ENCODE assay signal across 14 cellular contexts in the genomic region with DNA sequence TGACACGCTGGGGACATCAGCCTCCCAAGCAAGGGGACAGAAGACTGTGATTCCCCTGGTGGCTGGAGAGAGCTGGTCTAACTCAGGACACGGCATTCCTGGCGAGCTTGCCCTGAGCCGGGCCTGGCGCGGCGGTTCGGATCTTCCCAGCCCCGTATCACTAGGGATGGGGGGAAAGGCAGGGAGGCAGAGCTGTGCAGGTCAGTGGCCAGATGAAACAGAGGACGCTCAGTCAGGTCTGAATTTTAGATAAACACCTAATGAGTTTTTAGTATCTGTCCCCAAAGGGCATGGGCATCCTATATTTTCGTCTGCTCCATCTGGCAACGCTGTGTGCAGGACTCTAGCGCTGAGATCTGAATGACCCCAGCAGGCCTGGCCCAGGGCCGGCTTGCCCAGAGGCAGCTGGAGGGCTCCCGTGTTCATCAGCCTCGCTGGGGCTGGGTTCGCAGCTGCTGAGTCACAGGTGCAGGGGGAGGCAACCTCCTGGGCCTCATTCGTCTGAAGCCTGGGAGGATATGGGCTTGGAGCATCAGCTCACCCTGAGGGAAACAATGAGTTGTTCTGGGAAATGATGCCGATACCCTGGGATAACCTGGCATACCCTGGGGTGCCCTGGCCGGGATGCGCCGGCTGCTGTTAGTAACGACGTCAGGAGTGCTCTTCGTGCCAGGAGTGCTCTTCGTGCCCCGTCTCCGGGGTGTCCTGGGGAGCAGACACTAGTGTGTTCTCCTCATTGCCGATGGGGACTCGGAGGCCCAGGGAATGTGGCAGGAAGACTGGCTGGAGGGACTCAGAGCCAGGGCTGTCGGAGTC. TPM values are rescaled to one million over a fixed set of nuclear protein-coding genes. Genes with fewer than 3 reads are reported as not detected.
DNase-seq lines count a peak whose midpoint lies in the region; TF ChIP-seq lines count a peak whose summit lies in the region.
"Had no signal": no experiment of that assay in that cellular context is flagged by ENCODE, and none has a peak within 500 bp of the region (broad histone marks: within the 10 kb centered on the region; RNA-seq: fewer than 3 reads in every experiment).

No MANE protein-coding gene starts in this region.

- H3K4me3 ChIP-seq in skeletal muscle cell (ENCODE audit: low read depth, low read length), result no peak overlapping the region
- H3K4me3 ChIP-seq: dorsolateral prefrontal cortex, gastroesophageal sphincter, suprapubic skin had no signal

- no peaks in the 10 kb centered on the region for H3K36me3 Mint-ChIP-seq in type B pancreatic cell

- peaks cover 4% of the 10 kb centered on the region for H3K4me1 Mint-ChIP-seq in type B pancreatic cell (ENCODE audit: unreplicated experiment)
- H3K4me1 Mint-ChIP-seq: T-cell had no signal

- DNase-seq in activated effector memory CD4-positive, alpha-beta T cell treated with anti-CD3 and anti-CD28 coated beads, Interleukin-2, amount 50 U/mL, for 16 hours, result peak; percentile 47
- DNase-seq in activated effector memory CD4-positive, alpha-beta T cell treated with Interleukin-2 at 50 U/mL for 16 hours, result no peak
- DNase-seq in NCI-H69 (lab: John Stamatoyannopoulos, UW), result peak; percentile 48
- DNase-seq in erythroblast (lab: John Stamatoyannopoulos, UW), result peak; percentile 24 to 40
- peak; percentile 4 for DNase-seq in skeletal muscle cell (ENCODE audit: low read depth)
- DNase-seq in NOMO-1 treated with dmso at 0.1 percent for 144 hours (lab: John Stamatoyannopoulos, UW; ENCODE audit: unreplicated experiment), result no peak
- no peak for DNase-seq in GM13977 (ENCODE audit: low spot score)
- DNase-seq in type B pancreatic cell (ENCODE audit: extremely low spot score, unreplicated experiment), result no peak
- DNase-seq: activated CD4-positive, alpha-beta memory T cell treated with anti-CD3 and anti-CD28 coated beads, Interleukin-2, amount 10 ng/mL, durations not matched to agents 7 days and 5 days; NCI-H526; T-cell had no signal

- in situ Hi-C loops in GM13977 (cut with MboI; ENCODE audit: low pct_unique_long_range_greater_than_20kb, low sequenced_read_pairs, unreplicated experiment), result no loop called here

- no peaks in the 10 kb centered on the region for H3K9me3 Mint-ChIP-seq in type B pancreatic cell

- no peak for TF ChIP-seq CTCF in GM13977 (IDR thresholded peaks at IDR 0.05; ENCODE audit: extremely low read depth, insufficient read depth, missing control alignments)
- TF ChIP-seq CTCF in type B pancreatic cell (conservative IDR thresholded peaks at IDR 0.05), result no peak

- no peak overlapping the region for H3K27ac Mint-ChIP-seq in type B pancreatic cell
- H3K27ac Mint-ChIP-seq: activated CD4-positive, alpha-beta memory T cell treated with anti-CD3 and anti-CD28 coated beads, Interleukin-2, amount 10 ng/mL, durations not matched to agents 7 days and 5 days; T-cell had no signal

- no peak for TF ChIP-seq POLR2A in erythroblast (IDR thresholded peaks at IDR 0.05; ENCODE audit: low read length)

- no peak overlapping the region for H3K4me3 Mint-ChIP-seq in type B pancreatic cell
- H3K4me3 Mint-ChIP-seq: activated CD4-positive, alpha-beta memory T cell treated with anti-CD3 and anti-CD28 coated beads, Interleukin-2, amount 10 ng/mL, durations not matched to agents 7 days and 5 days; T-cell had no signal

- H3K27me3 Mint-ChIP-seq in type B pancreatic cell, result peaks cover 4% of the 10 kb centered on the region

RNA-seq across cellular contexts. Expression of a gene that starts 48.1 kb away (rescaled TPM):
- 13.4 and 17.8 TPM in 2 replicates for total RNA-seq in type B pancreatic cell (ENCODE audit: low replicate concordance)

Comparison
In these comparisons a context has a peak if more than half of its experiments do, and no peak if none do; other contexts are left out.
1. DNase-seq: peak in activated effector memory CD4-positive, alpha-beta T cell treated with anti-CD3 and anti-CD28 coated beads, Interleukin-2, amount 50 U/mL, for 16 hours (single experiment), NCI-H69 (single experiment), erythroblast (2 of 2) and skeletal muscle cell (single experiment); none in activated effector memory CD4-positive, alpha-beta T cell treated with Interleukin-2 at 50 U/mL for 16 hours (single experiment), NOMO-1 treated with dmso at 0.1 percent for 144 hours (single experiment), GM13977 (single experiment) and type B pancreatic cell (single experiment).